ENCODE assay signal across 8 cellular contexts in the genomic region with DNA sequence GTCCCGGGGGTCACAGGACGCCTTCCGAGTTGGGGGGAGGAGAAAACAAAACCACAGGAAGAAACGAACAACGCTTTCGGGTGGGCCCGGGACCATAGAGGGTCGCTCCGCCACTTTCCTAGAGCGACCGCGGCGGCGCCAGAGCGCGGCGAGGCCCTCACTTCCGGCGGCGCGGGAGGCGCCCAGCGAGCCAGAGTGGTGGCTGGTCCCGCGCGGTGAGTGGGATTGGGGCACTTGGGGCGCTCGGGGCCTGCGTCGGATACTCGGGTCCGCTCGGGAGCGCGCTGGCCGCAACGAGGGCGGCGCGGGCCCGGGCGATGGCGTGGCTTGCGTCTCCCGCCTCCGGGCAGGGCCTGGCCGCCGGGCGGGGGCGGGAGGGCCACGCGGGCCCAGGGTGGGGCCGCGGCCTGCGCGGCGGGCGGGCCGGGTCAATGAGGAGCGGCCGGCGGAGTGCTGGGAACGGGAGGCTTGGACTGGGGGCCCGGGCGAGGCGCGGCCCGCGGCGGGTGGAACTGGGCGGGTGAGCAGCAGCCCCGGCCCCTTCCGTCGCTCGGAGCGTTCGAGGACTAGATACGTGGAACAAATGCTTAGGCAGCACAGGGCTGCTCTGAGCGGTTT. TPM values are rescaled to one million over a fixed set of nuclear protein-coding genes. Genes with fewer than 3 reads are reported as not detected.
A peak's percentile ranks its signal among the peaks of the same experiment; 100 is the strongest.
DNase-seq lines count a peak whose midpoint lies in the region; ATAC-seq and TF ChIP-seq lines count a peak whose summit lies in the region.

A gene (plus strand): TSS at position 160 of the 618 bp plus-strand sequence. CDS start 2,446 bp downstream, outside the sequence.

- H3K9ac ChIP-seq in neuronal stem cell (ENCODE audit: low read depth, low read length, poor library complexity): peak within 1 kb of the TSS; percentile 78

- no peak for TF ChIP-seq EP300 in suprapubic skin (IDR thresholded peaks at IDR 0.05)

- H3K14ac ChIP-seq in neuronal stem cell (ENCODE audit: low read length): peak within 1 kb of the TSS; percentile 22

- peaks cover 43 to 64% (median 47%) of the 10 kb centered on the region in 3 donors for H3K4me1 Mint-ChIP-seq in CD8-positive, alpha-beta memory T cell

- peak within 1 kb of the TSS; percentile 2 for H2BK120ac ChIP-seq in neuronal stem cell (ENCODE audit: low read depth, low read length)

- POLR2A ChIA-PET in CD8-positive, alpha-beta memory T cell (lab: Charles Lee): no interaction called here

- H3K9me3 ChIP-seq in CD8-positive, alpha-beta memory T cell (ENCODE audit: low read length): no peaks in the 10 kb centered on the region
- H3K9me3 ChIP-seq in neuronal stem cell (replicated peaks in 1 of 2; ENCODE audit: control insufficient read depth in 2 of 2, insufficient read depth in 1 of 2, low read depth in 1 of 2, low read length in 2 of 2): peaks cover 6 to 37% of the 10 kb centered on the region in 2 donors
- no peaks in the 10 kb centered on the region for H3K9me3 ChIP-seq in suprapubic skin

- peaks cover 14 to 35% (median 30%) of the 10 kb centered on the region in 3 donors for H3K36me3 Mint-ChIP-seq in CD8-positive, alpha-beta memory T cell

- no peaks in the 10 kb centered on the region for H3K27me3 ChIP-seq in CD8-positive, alpha-beta memory T cell (ENCODE audit: insufficient read depth, low read length, poor library complexity, severe bottlenecking)
- H3K27me3 ChIP-seq in neuronal stem cell (ENCODE audit: control insufficient read depth in 3 of 3, insufficient read depth in 3 of 3, low read depth in 1 of 3, low read length in 3 of 3) (no peaks in the 10 kb centered on the region), suprapubic skin (no peaks in the 10 kb centered on the region)

- peak within 1 kb of the TSS; percentile 90 to 98 (median 90) for H3K4me3 Mint-ChIP-seq in CD8-positive, alpha-beta memory T cell

- TF ChIP-seq CTCF in foreskin fibroblast (IDR thresholded peaks at IDR 0.05; ENCODE audit: low read depth, low read length): no peak
- TF ChIP-seq CTCF in suprapubic skin (IDR thresholded peaks at IDR 0.05): no peak

- H2BK5ac ChIP-seq in neuronal stem cell (ENCODE audit: low read length): no peak within 1 kb of the TSS

- peak within 1 kb of the TSS; percentile 94 for H3K18ac ChIP-seq in neuronal stem cell (ENCODE audit: low read length)

- H2BK15ac ChIP-seq in neuronal stem cell (ENCODE audit: low read length): no peak within 1 kb of the TSS

- peak within 1 kb of the TSS; percentile 92 to 98 (median 94) for H3K27ac Mint-ChIP-seq in CD8-positive, alpha-beta memory T cell

- ATAC-seq in GM19351 (IDR thresholded peaks at IDR 0.05; ENCODE audit: unreplicated experiment) (peak; percentile 72), HG03469 (IDR thresholded peaks at IDR 0.05; ENCODE audit: unreplicated experiment) (peak; percentile 57)

- peak in 1 of 2 donors; percentile 50 for TF ChIP-seq POLR2A in suprapubic skin (IDR thresholded peaks at IDR 0.05)

- peak within 1 kb of the TSS; percentile 77 for H3K27ac ChIP-seq in CD8-positive, alpha-beta memory T cell (ENCODE audit: low read depth, low read length)
- H3K27ac ChIP-seq in neuronal stem cell (replicated peaks; ENCODE audit: low read length) (no peak within 1 kb of the TSS), suprapubic skin (peak within 1 kb of the TSS; percentile 97)

- H3K4ac ChIP-seq in neuronal stem cell (ENCODE audit: low read length): no peak within 1 kb of the TSS

- H3K23ac ChIP-seq in neuronal stem cell (ENCODE audit: low read depth, low read length, poor library complexity): peak within 1 kb of the TSS; percentile 92

- peak; percentile 52 to 85 (median 73) for DNase-seq in CD8-positive, alpha-beta memory T cell
- DNase-seq in RKO (ENCODE audit: low spot score) (peak; percentile 73), foreskin fibroblast (peak; percentile 60 to 81), neuronal stem cell (ENCODE audit: low spot score) (peak; percentile 53), suprapubic skin (ENCODE audit: low spot score in 2 of 2) (no peak)
- DNase-seq in activated effector memory CD4-positive, alpha-beta T cell treated with Interleukin-2 at 50 U/mL for 16 hours: peak; percentile 58

- peak within 1 kb of the TSS; percentile 77 for H3K4me3 ChIP-seq in CD8-positive, alpha-beta memory T cell (ENCODE audit: low read length)
- H3K4me3 ChIP-seq in foreskin fibroblast (ENCODE audit: low read depth in 1 of 2, low read length in 2 of 2) (peak within 1 kb of the TSS; percentile 59 to 72), neuronal stem cell (ENCODE audit: low read length in 2 of 2) (peak within 1 kb of the TSS; percentile 75 to 86), suprapubic skin (peak within 1 kb of the TSS; percentile 66)

- peaks cover 28% of the 10 kb centered on the region for H3K4me1 ChIP-seq in CD8-positive, alpha-beta memory T cell (ENCODE audit: insufficient read depth, low read length)
- H3K4me1 ChIP-seq in neuronal stem cell (ENCODE audit: control insufficient read depth in 2 of 2, insufficient read depth in 1 of 2, low read depth in 1 of 2, low read length in 2 of 2): peaks cover 0 to 5% of the 10 kb centered on the region in 2 donors
- H3K4me1 ChIP-seq in suprapubic skin: peaks cover 58% of the 10 kb centered on the region

- CTCF ChIA-PET in CD8-positive, alpha-beta memory T cell (lab: Charles Lee): interaction anchor here (0.7 to 2.9 kb wide), 3 partner anchors 18 to 132 kb away, joined by 3 to 8 read pairs (median 4); no protein-coding TSS in a partner anchor

- no CpG with 5 or more reads among the region's 79 CpGs for WGBS in neuronal stem cell (ENCODE audit: extremely low coverage in 2 of 2, insufficient read length in 2 of 2, insufficient replicate concordance in 1 of 2), 2 donors
- WGBS in suprapubic skin: 0% methylated on average over 17 of the region's 79 CpGs

- H2AK5ac ChIP-seq in neuronal stem cell (ENCODE audit: low read depth, low read length): peak within 1 kb of the TSS; percentile 22

- peaks cover 0 to 2% of the 10 kb centered on the region in 2 donors for H3K27me3 Mint-ChIP-seq in CD8-positive, alpha-beta memory T cell

- H4K8ac ChIP-seq in neuronal stem cell (ENCODE audit: low read depth, low read length): peak within 1 kb of the TSS; percentile 19

- peaks cover 9% of the 10 kb centered on the region for H3K36me3 ChIP-seq in CD8-positive, alpha-beta memory T cell (ENCODE audit: insufficient read depth, low read length)
- peaks cover 12 to 38% of the 10 kb centered on the region in 2 donors for H3K36me3 ChIP-seq in neuronal stem cell (replicated peaks in 1 of 2; ENCODE audit: control insufficient read depth in 2 of 2, insufficient read depth in 2 of 2, low read length in 2 of 2)
- peaks cover 11% of the 10 kb centered on the region for H3K36me3 ChIP-seq in suprapubic skin

- no peaks in the 10 kb centered on the region for H3K79me1 ChIP-seq in neuronal stem cell (ENCODE audit: low read depth, low read length)

- H3K4me2 ChIP-seq in neuronal stem cell (ENCODE audit: insufficient read depth, low read length, poor library complexity, severe bottlenecking): peak within 1 kb of the TSS; percentile 71

- peak within 1 kb of the TSS; percentile 86 for H2AFZ ChIP-seq in neuronal stem cell (ENCODE audit: low read length)

- no peak within 1 kb of the TSS for H4K91ac ChIP-seq in neuronal stem cell (ENCODE audit: low read depth, low read length, poor library complexity)

- peaks cover 0 to 18% (median 9%) of the 10 kb centered on the region in 5 donors for H3K9me3 Mint-ChIP-seq in CD8-positive, alpha-beta memory T cell

- no peak within 1 kb of the TSS for H2BK12ac ChIP-seq in neuronal stem cell (ENCODE audit: low read length)

RNA-seq across cellular contexts. Expression of the gene that starts here (rescaled TPM):
- total RNA-seq in CD8-positive, alpha-beta memory T cell: 10 to 100 TPM; 36.1 to 37.2 TPM
- 49.1 TPM for polyA plus RNA-seq in CD8-positive, alpha-beta memory T cell
- 65.4 TPM for polyA plus RNA-seq in neuronal stem cell (2013, experiment 1 of 2)
- 66.3 TPM for polyA plus RNA-seq in neuronal stem cell (2013, experiment 2 of 2)
- total RNA-seq in suprapubic skin: 10 to 100 TPM in 1 of 4 donors, 1 to 10 TPM in 3; 6.7 to 15.1 (median 8.5) TPM

Comparison
In these comparisons a context has a peak if more than half of its experiments do, and no peak if none do; other contexts are left out.
1. DNase-seq: peak in CD8-positive, alpha-beta memory T cell (5 of 5), RKO (single experiment), activated effector memory CD4-positive, alpha-beta T cell treated with Interleukin-2 at 50 U/mL for 16 hours (single experiment), foreskin fibroblast (2 of 2) and neuronal stem cell (single experiment); none in suprapubic skin (0 of 2).
2. Peak in every context shown above with its lines, with median percentiles within 50 percentile points of each other: H3K4me3 ChIP-seq.